1 cellular context compared by ENCODE assay signal in genomic region chr15:44231842-44232241, GRCh38.
TF ChIP-seq lines count a peak whose summit lies in the region.

No MANE protein-coding gene starts in this region.

TF ChIP-seq in GM23338, 12 proteins besides CTCF, POLR2A, EP300 and RAD21 (continued from another document):
- no peak for TF ChIP-seq EZH2phosphoT487 (IDR thresholded peaks at IDR 0.05; ENCODE audit: unreplicated experiment)
- no peak for TF ChIP-seq STAT1 (IDR thresholded peaks at IDR 0.05; ENCODE audit: unreplicated experiment)
